9 cellular contexts compared by ENCODE assay signal in genomic region chr13:99505814-99506269, GRCh38. TPM values are rescaled to one million over a fixed set of nuclear protein-coding genes. Genes with fewer than 3 reads are reported as not detected.
DNase-seq lines count a peak whose midpoint lies in the region; ATAC-seq and TF ChIP-seq lines count a peak whose summit lies in the region.
"Had no signal": no experiment of that assay in that cellular context is flagged by ENCODE, and none has a peak within 500 bp of the region (broad histone marks: within the 10 kb centered on the region; RNA-seq: fewer than 3 reads in every experiment).

No MANE protein-coding gene starts in this region.

- H3K9me3 Mint-ChIP-seq in CD4-positive, alpha-beta T cell = no peaks in the 10 kb centered on the region
- peaks cover 21 to 26% (median 23%) of the 10 kb centered on the region in 5 experiments for H3K9me3 Mint-ChIP-seq in brain
- H3K9me3 Mint-ChIP-seq in natural killer cell treated with Interleukin-12 subunit alpha and Interleukin-12 subunit beta and Interleukin-15 and Interleukin-18, amount 100 ng/mL, for 72 hours = no peaks in the 10 kb centered on the region

- H3K4me1 ChIP-seq in gastroesophageal sphincter = peaks cover 0 to 59% (median 23%) of the 10 kb centered on the region in 3 donors

- no peaks in the 10 kb centered on the region for H3K27me3 Mint-ChIP-seq in CD4-positive, alpha-beta T cell
- peaks cover 11% of the 10 kb centered on the region for H3K27me3 Mint-ChIP-seq in brain
- H3K27me3 Mint-ChIP-seq in natural killer cell treated with Interleukin-12 subunit alpha and Interleukin-12 subunit beta and Interleukin-15 and Interleukin-18, amount 100 ng/mL, for 72 hours = no peaks in the 10 kb centered on the region

- ATAC-seq in CD4-positive, alpha-beta T cell (ENCODE audit: poor library complexity) = no peak
- no peak for ATAC-seq in natural killer cell treated with Interleukin-12 subunit alpha and Interleukin-12 subunit beta and Interleukin-15 and Interleukin-18, amount 100 ng/mL, for 72 hours
- ATAC-seq in GM21515 (IDR thresholded peaks at IDR 0.05; ENCODE audit: unreplicated experiment) (no peak), gastroesophageal sphincter (no peak), HG03354 (IDR thresholded peaks at IDR 0.05; ENCODE audit: poor library complexity, severe bottlenecking, unreplicated experiment) (no peak), GM21360 (IDR thresholded peaks at IDR 0.05; ENCODE audit: unreplicated experiment) (no peak)

- no peak overlapping the region for H3K27ac ChIP-seq in CD4-positive, alpha-beta T cell (ENCODE audit: low read depth, low read length)
- H3K27ac ChIP-seq in gastroesophageal sphincter = no peak overlapping the region

- H3K9me3 ChIP-seq in CD4-positive, alpha-beta T cell (ENCODE audit: control insufficient read depth, low read length) = peaks cover 9% of the 10 kb centered on the region
- no peaks in the 10 kb centered on the region for H3K9me3 ChIP-seq in gastroesophageal sphincter

- intact Hi-C loops in CD4-positive, alpha-beta T cell (cut with DNase I, micrococcal nuclease) = loop anchor here (1.0 to 10.0 kb wide), 3 partner anchors 64 to 211 kb away; no protein-coding TSS in a partner anchor

- peaks cover 63% of the 10 kb centered on the region for H3K36me3 Mint-ChIP-seq in CD4-positive, alpha-beta T cell (ENCODE audit: low read depth)
- peaks cover 61% of the 10 kb centered on the region for H3K36me3 Mint-ChIP-seq in brain
- H3K36me3 Mint-ChIP-seq in natural killer cell treated with Interleukin-12 subunit alpha and Interleukin-12 subunit beta and Interleukin-15 and Interleukin-18, amount 100 ng/mL, for 72 hours = peaks cover 30% of the 10 kb centered on the region

- TF ChIP-seq CTCF in CD4-positive, alpha-beta T cell (IDR thresholded peaks at IDR 0.05) = peak; percentile 67
- TF ChIP-seq CTCF in brain (conservative IDR thresholded peaks at IDR 0.05) (peak; percentile 23 to 46), gastroesophageal sphincter (IDR thresholded peaks at IDR 0.05) (peak in 2 of 4 experiments; percentile 18 to 33)

- TF ChIP-seq POLR2A in gastroesophageal sphincter (IDR thresholded peaks at IDR 0.05) = no peak

- no peak for TF ChIP-seq EP300 in gastroesophageal sphincter (IDR thresholded peaks at IDR 0.05)

- CTCF ChIA-PET in CD4-positive, alpha-beta T cell (lab: Charles Lee) = interaction anchor here (0.6 to 3.1 kb wide), 4 partner anchors 29 to 151 kb away, joined by 3 to 13 read pairs (median 4); no protein-coding TSS in a partner anchor

- peaks cover 87% of the 10 kb centered on the region for H3K4me1 Mint-ChIP-seq in CD4-positive, alpha-beta T cell (ENCODE audit: low read depth)
- peaks cover 64% of the 10 kb centered on the region for H3K4me1 Mint-ChIP-seq in brain
- peaks cover 60 to 75% of the 10 kb centered on the region in 2 donors for H3K4me1 Mint-ChIP-seq in natural killer cell treated with Interleukin-12 subunit alpha and Interleukin-12 subunit beta and Interleukin-15 and Interleukin-18, amount 100 ng/mL, for 72 hours (ENCODE audit: low read depth in 2 of 2)

- POLR2A ChIA-PET in CD4-positive, alpha-beta T cell (lab: Charles Lee) = interaction anchor here (0.7 to 1.4 kb wide), 2 partner anchors 10 to 66 kb away, joined by 3 to 11 read pairs; no protein-coding TSS in a partner anchor

- H3K27me3 ChIP-seq in CD4-positive, alpha-beta T cell (ENCODE audit: control insufficient read depth, insufficient read depth, low read length) = no peaks in the 10 kb centered on the region
- no peaks in the 10 kb centered on the region for H3K27me3 ChIP-seq in gastroesophageal sphincter

- peak overlapping the region; percentile 34 for H3K27ac Mint-ChIP-seq in CD4-positive, alpha-beta T cell
- H3K27ac Mint-ChIP-seq in brain = peak overlapping the region in 1 of 5 experiments; percentile 48
- peak overlapping the region in 1 of 2 donors; percentile 45 for H3K27ac Mint-ChIP-seq in natural killer cell treated with Interleukin-12 subunit alpha and Interleukin-12 subunit beta and Interleukin-15 and Interleukin-18, amount 100 ng/mL, for 72 hours

- peaks cover 0 to 10% of the 10 kb centered on the region in 2 donors for H3K36me3 ChIP-seq in gastroesophageal sphincter

- WGBS in gastroesophageal sphincter (ENCODE audit: low coverage in 1 of 2), 2 donors = 29 to 34% methylated on average over 2 of the region's 2 CpGs

- peak overlapping the region; percentile 23 for H3K4me3 Mint-ChIP-seq in CD4-positive, alpha-beta T cell
- H3K4me3 Mint-ChIP-seq in brain = peak overlapping the region in 4 of 5 experiments; percentile 25 to 69 (median 35)
- H3K4me3 Mint-ChIP-seq in natural killer cell treated with Interleukin-12 subunit alpha and Interleukin-12 subunit beta and Interleukin-15 and Interleukin-18, amount 100 ng/mL, for 72 hours = peak overlapping the region; percentile 42

- DNase-seq in CD4-positive, alpha-beta T cell = no peak
- DNase-seq in LHCN-M2 (ENCODE audit: low read depth) = peak; percentile 37
- DNase-seq in natural killer cell treated with Interleukin-12 subunit alpha and Interleukin-12 subunit beta and Interleukin-15 and Interleukin-18, amount 100 ng/mL, for 72 hours (ENCODE audit: low spot score) = no peak
- DNase-seq: NCI-H524 treated with DMSO at 0.1 percent for 48 hours had no signal

- no peak overlapping the region for H3K4me3 ChIP-seq in gastroesophageal sphincter

RNA-seq across cellular contexts. Expression of gene TM9SF2, which starts 4.6 kb away (rescaled TPM):
- 10 to 100 TPM; 37.2 to 38.2 TPM for total RNA-seq in CD4-positive, alpha-beta T cell
- total RNA-seq in LHCN-M2 (2014; rRNA removed) (114 and 116 TPM in 2 replicates), gastroesophageal sphincter (100 to 1,000 TPM in 1 of 4 donors, 10 to 100 TPM in 3; 63.9 to 114 (median 71.7) TPM)
- polyA plus RNA-seq in LHCN-M2 (2012) = 44.5 TPM
- polyA plus RNA-seq in brain (ENCODE audit: insufficient read depth, low read depth, low replicate concordance) = 110 TPM
- total RNA-seq in natural killer cell treated with Interleukin-12 subunit alpha and Interleukin-12 subunit beta and Interleukin-15 and Interleukin-18, amount 100 ng/mL, for 72 hours = 10 to 100 TPM; 61.6 to 81.6 TPM
